ENCODE assay signal across 1 cellular context in genomic region chr15:81113861-81114261, GRCh38.
TF ChIP-seq lines count a peak whose summit lies in the region.

No MANE protein-coding gene starts in this region.

TF ChIP-seq in GM23338, 12 proteins besides CTCF, POLR2A, EP300 and RAD21 (continued from another document):
- TF ChIP-seq ZNF331 (CRISPR knock-in tag; IDR thresholded peaks at IDR 0.05; ENCODE audit: low read depth): no peak
- TF ChIP-seq STAT1 (IDR thresholded peaks at IDR 0.05; ENCODE audit: unreplicated experiment): no peak
- TF ChIP-seq ETS1 (IDR thresholded peaks at IDR 0.05): no peak
- no peak for TF ChIP-seq ZNF462 (CRISPR knock-in tag; IDR thresholded peaks at IDR 0.05)
- no peak for TF ChIP-seq JUNB (IDR thresholded peaks at IDR 0.05; ENCODE audit: unreplicated experiment)
TF ChIP-seq in GM23338: peak in this region for 0.
